25 cellular contexts compared by ENCODE assay signal in genomic region chr5:135895474-135896006, GRCh38. TPM values are rescaled to one million over a fixed set of nuclear protein-coding genes. Genes with fewer than 3 reads are reported as not detected.
DNase-seq lines count a peak whose midpoint lies in the region; ATAC-seq and TF ChIP-seq lines count a peak whose summit lies in the region.
"Had no signal": no experiment of that assay in that cellular context is flagged by ENCODE, and none has a peak within 500 bp of the region (broad histone marks: within the 10 kb centered on the region; RNA-seq: fewer than 3 reads in every experiment).

TSS of gene IL9 (minus strand) at chr5:135895841. CDS start at chr5:135895816, 25 bp downstream.

- TF ChIP-seq CTCF in Calu3 (IDR thresholded peaks at IDR 0.05; ENCODE audit: unreplicated experiment) (no peak), epithelial cell of proximal tubule (conservative IDR thresholded peaks at IDR 0.05; ENCODE audit: low read depth, low read length) (peak; percentile 11)

- peak within 1 kb of the TSS; percentile 49 for H3K4me3 Mint-ChIP-seq in activated CD4-positive, alpha-beta memory T cell treated with anti-CD3 and anti-CD28 coated beads for 36 hours
- H3K4me3 Mint-ChIP-seq in activated CD4-positive, alpha-beta memory T cell treated with anti-CD3 and anti-CD28 coated beads, Interleukin-2, amount 10 ng/mL, durations not matched to agents 7 days and 5 days = no peak within 1 kb of the TSS
- no peak within 1 kb of the TSS for H3K4me3 Mint-ChIP-seq in Calu3 (ENCODE audit: low read depth, unreplicated experiment)
- H3K4me3 Mint-ChIP-seq: CD4-positive, alpha-beta memory T cell; IgD-negative memory B cell had no signal

- intact Hi-C loops in activated CD4-positive, alpha-beta memory T cell treated with anti-CD3 and anti-CD28 coated beads for 36 hours (cut with micrococcal nuclease) = no loop called here
- intact Hi-C loops in Calu3 (cut with micrococcal nuclease; ENCODE audit: unreplicated experiment) = no loop called here

- H3K36me3 Mint-ChIP-seq in activated CD4-positive, alpha-beta memory T cell treated with anti-CD3 and anti-CD28 coated beads for 36 hours = no peaks in the 10 kb centered on the region
- no peaks in the 10 kb centered on the region for H3K36me3 Mint-ChIP-seq in activated CD4-positive, alpha-beta memory T cell treated with anti-CD3 and anti-CD28 coated beads, Interleukin-2, amount 10 ng/mL, durations not matched to agents 7 days and 5 days (ENCODE audit: low read depth)
- no peaks in the 10 kb centered on the region for H3K36me3 Mint-ChIP-seq in Calu3 (ENCODE audit: insufficient read depth, unreplicated experiment)
- H3K36me3 Mint-ChIP-seq: CD4-positive, alpha-beta memory T cell; IgD-negative memory B cell had no signal

- no peak for ATAC-seq in HG02973 (IDR thresholded peaks at IDR 0.05; ENCODE audit: unreplicated experiment)

- no peaks in the 10 kb centered on the region for H3K9me3 Mint-ChIP-seq in activated CD4-positive, alpha-beta memory T cell treated with anti-CD3 and anti-CD28 coated beads for 36 hours
- no peaks in the 10 kb centered on the region for H3K9me3 Mint-ChIP-seq in activated CD4-positive, alpha-beta memory T cell treated with anti-CD3 and anti-CD28 coated beads, Interleukin-2, amount 10 ng/mL, durations not matched to agents 7 days and 5 days
- H3K9me3 Mint-ChIP-seq in Calu3 (ENCODE audit: low read depth, unreplicated experiment) = no peaks in the 10 kb centered on the region
- H3K9me3 Mint-ChIP-seq: CD4-positive, alpha-beta memory T cell had no signal

- H3K27me3 Mint-ChIP-seq in activated CD4-positive, alpha-beta memory T cell treated with anti-CD3 and anti-CD28 coated beads for 36 hours = peaks cover 51% of the 10 kb centered on the region
- peaks cover 60% of the 10 kb centered on the region for H3K27me3 Mint-ChIP-seq in activated CD4-positive, alpha-beta memory T cell treated with anti-CD3 and anti-CD28 coated beads, Interleukin-2, amount 10 ng/mL, durations not matched to agents 7 days and 5 days
- H3K27me3 Mint-ChIP-seq in Calu3 (ENCODE audit: unreplicated experiment) = peaks cover 35% of the 10 kb centered on the region

- H3K27ac Mint-ChIP-seq in activated CD4-positive, alpha-beta memory T cell treated with anti-CD3 and anti-CD28 coated beads for 36 hours = no peak within 1 kb of the TSS
- no peak within 1 kb of the TSS for H3K27ac Mint-ChIP-seq in activated CD4-positive, alpha-beta memory T cell treated with anti-CD3 and anti-CD28 coated beads, Interleukin-2, amount 10 ng/mL, durations not matched to agents 7 days and 5 days
- H3K27ac Mint-ChIP-seq in Calu3 (ENCODE audit: unreplicated experiment) = no peak within 1 kb of the TSS
- H3K27ac Mint-ChIP-seq: CD4-positive, alpha-beta memory T cell had no signal

- POLR2A ChIA-PET in activated CD4-positive, alpha-beta memory T cell treated with anti-CD3 and anti-CD28 coated beads for 36 hours (lab: Charles Lee) = interaction anchor here (1.0 kb wide), 1 partner anchor 19 kb away, joined by 4 read pairs; no protein-coding TSS in a partner anchor
- POLR2A ChIA-PET in activated CD4-positive, alpha-beta memory T cell treated with anti-CD3 and anti-CD28 coated beads, Interleukin-2, amount 10 ng/mL, durations not matched to agents 7 days and 5 days (lab: Charles Lee) = no interaction called here

- H3K4me1 Mint-ChIP-seq in activated CD4-positive, alpha-beta memory T cell treated with anti-CD3 and anti-CD28 coated beads for 36 hours (ENCODE audit: low read depth) = peaks cover 20% of the 10 kb centered on the region
- H3K4me1 Mint-ChIP-seq in activated CD4-positive, alpha-beta memory T cell treated with anti-CD3 and anti-CD28 coated beads, Interleukin-2, amount 10 ng/mL, durations not matched to agents 7 days and 5 days = peaks cover 14% of the 10 kb centered on the region
- no peaks in the 10 kb centered on the region for H3K4me1 Mint-ChIP-seq in Calu3 (ENCODE audit: low read depth, unreplicated experiment)

- no peak for DNase-seq in activated CD4-positive, alpha-beta memory T cell treated with anti-CD3 and anti-CD28 coated beads for 36 hours
- DNase-seq in activated CD4-positive, alpha-beta memory T cell treated with anti-CD3 and anti-CD28 coated beads, Interleukin-2, amount 10 ng/mL, durations not matched to agents 7 days and 5 days = no peak
- DNase-seq in Calu3 (peak; percentile 26), epithelial cell of proximal tubule (ENCODE audit: low read depth) (no peak), H4 (ENCODE audit: low spot score) (no peak), NCI-H510A (lab: John Stamatoyannopoulos, UW) (no peak)
- DNase-seq: CD4-positive, alpha-beta memory T cell; DMS79; MM.1S; NCI-H1092; NCI-H1436 treated with DMSO at 0.1 percent for 48 hours; NCI-H2029 treated with DMSO at 0.1 percent for 48 hours; NCI-H2171 treated with DMSO at 0.1 percent for 48 hours; NCI-H446 treated with DMSO at 0.1 percent for 48 hours; SHP77 had no signal

- CTCF ChIA-PET in activated CD4-positive, alpha-beta memory T cell treated with anti-CD3 and anti-CD28 coated beads for 36 hours (lab: Charles Lee) = interaction anchor here (0.6 to 1.1 kb wide), 2 partner anchors 21 to 185 kb away, joined by 3 read pairs; no protein-coding TSS in a partner anchor
- CTCF ChIA-PET in activated CD4-positive, alpha-beta memory T cell treated with anti-CD3 and anti-CD28 coated beads, Interleukin-2, amount 10 ng/mL, durations not matched to agents 7 days and 5 days (lab: Charles Lee) = no interaction called here
- CTCF ChIA-PET in Calu3 (lab: Charles Lee) = interaction anchor here (0.6 kb wide), 2 partner anchors 15 to 241 kb away, joined by 3 to 5 read pairs; no protein-coding TSS in a partner anchor

- no peak within 1 kb of the TSS for H3K4me3 ChIP-seq in epithelial cell of proximal tubule (ENCODE audit: low read depth, low read length)
- H3K4me3 ChIP-seq: BLaER1, SK-N-MC had no signal

- no TSS peak for BruUV-seq in Calu3 (replicated peaks; lab: Mats Ljungman, UMichigan)

TF ChIP-seq in PFSK-1, 5 proteins besides CTCF, POLR2A, EP300 and RAD21:
- TF ChIP-seq POLR2AphosphoS5 (IDR thresholded peaks at IDR 0.05; ENCODE audit: low read depth, low read length) (no peak), REST (IDR thresholded peaks at IDR 0.05; ENCODE audit: insufficient read depth in 1 of 2, low read depth in 2 of 2, low read length in 2 of 2) (peak; percentile 66 to 84; a peak in 3 of 4 replicates)
TF ChIP-seq in PFSK-1: peak in this region for 1.

RNA-seq across cellular contexts. Expression of gene IL9, which starts in this region (rescaled TPM):
- 100 to 1,000 TPM; 123 to 136 TPM for total RNA-seq in activated CD4-positive, alpha-beta memory T cell treated with anti-CD3 and anti-CD28 coated beads for 36 hours
- not detected for total RNA-seq in activated CD4-positive, alpha-beta memory T cell treated with anti-CD3 and anti-CD28 coated beads, Interleukin-2, amount 10 ng/mL, durations not matched to agents 7 days and 5 days
- total RNA-seq in Calu3 (2022) = not detected in 2 replicates
- not detected for polyA plus RNA-seq in PFSK-1 (2012; ENCODE audit: insufficient read length, low read depth)
- not detected in 2 replicates for total RNA-seq in epithelial cell of proximal tubule
- total RNA-seq in H4 (2014; rRNA removed; shearing (Covaris generic)) = not detected in 2 replicates
- total RNA-seq: A673; CD4-positive, alpha-beta memory T cell; HT1080; LHCN-M2; OCI-LY7; RPMI7951 had no signal
- polyA plus RNA-seq: CD4-positive, alpha-beta memory T cell; IgD-negative memory B cell had no signal

Comparison
In these comparisons a context has a peak if more than half of its experiments do, and no peak if none do; other contexts are left out.
1. RNA of gene IL9 (total RNA-seq): 123 to 136 TPM in activated CD4-positive, alpha-beta memory T cell treated with anti-CD3 and anti-CD28 coated beads for 36 hours; not detected in activated CD4-positive, alpha-beta memory T cell treated with anti-CD3 and anti-CD28 coated beads, Interleukin-2, amount 10 ng/mL, durations not matched to agents 7 days and 5 days, not detected in Calu3, not detected in epithelial cell of proximal tubule and not detected in H4; every median in the first group is over 10 times any median in the second.
2. Peak in DNase-seq in Calu3; RNA of the gene not detected or under 1 TPM.